Comparison of ENCODE assay signal across 8 cellular contexts in genomic region chr2:184599054-184599874, GRCh38. TPM values are rescaled to one million over a fixed set of nuclear protein-coding genes. Genes with fewer than 3 reads are reported as not detected.
DNase-seq lines count a peak whose midpoint lies in the region; ATAC-seq, FAIRE-seq and TF ChIP-seq lines count a peak whose summit lies in the region.

No MANE protein-coding gene starts in this region.

- peak overlapping the region; percentile 61 for H3K4me3 ChIP-seq in AG10803 (ENCODE audit: low read length)
- peak overlapping the region; percentile 58 to 75 (median 73) for H3K4me3 ChIP-seq in endothelial cell of umbilical vein (replicated peaks in 1 of 3; ENCODE audit: insufficient read depth in 1 of 3, low read depth in 1 of 3, low read length in 3 of 3)
- H3K4me3 ChIP-seq in neural progenitor cell = peak overlapping the region; percentile 68

- H3K27ac ChIP-seq in endothelial cell of umbilical vein (ENCODE audit: insufficient read depth, low read depth, low read length) (no peak overlapping the region), neural progenitor cell (no peak overlapping the region)

- peaks cover 12 to 34% of the 10 kb centered on the region in 2 experiments for H3K27me3 ChIP-seq in endothelial cell of umbilical vein (ENCODE audit: control insufficient read depth in 2 of 2, insufficient read depth in 2 of 2, low read length in 2 of 2)
- H3K27me3 ChIP-seq in neural progenitor cell = peaks cover 80% of the 10 kb centered on the region

- H3K36me3 ChIP-seq in endothelial cell of umbilical vein (ENCODE audit: control insufficient read depth in 2 of 2, extremely low read depth in 1 of 2, insufficient read depth in 2 of 2, low read length in 2 of 2) (no peaks in the 10 kb centered on the region), neural progenitor cell (no peaks in the 10 kb centered on the region)

- POLR2A ChIA-PET in endothelial cell of umbilical vein (lab: Charles Lee) = no interaction called here

- FAIRE-seq in endothelial cell of umbilical vein (lab: Jason Lieb, UNC) = no peak

- no peaks in the 10 kb centered on the region for H3K36me3 Mint-ChIP-seq in neural progenitor cell

- peaks cover 2% of the 10 kb centered on the region for H3K27me3 Mint-ChIP-seq in neural progenitor cell (ENCODE audit: insufficient read depth, low read depth)

- peak overlapping the region; percentile 78 for H3K4me2 ChIP-seq in endothelial cell of umbilical vein (ENCODE audit: insufficient read depth, low read length)
- H3K4me2 ChIP-seq in neural progenitor cell = peak overlapping the region; percentile 94

- no peak overlapping the region for H3K9ac ChIP-seq in endothelial cell of umbilical vein (replicated peaks; ENCODE audit: extremely low read depth, insufficient read depth, low read length)
- H3K9ac ChIP-seq in neural progenitor cell = no peak overlapping the region

- H3K4me3 Mint-ChIP-seq in neural progenitor cell = peak overlapping the region; percentile 92

- intact Hi-C loops in endothelial cell of umbilical vein (cut with micrococcal nuclease) = loop anchor here (10.0 kb wide), 2 partner anchors 254 to 1354 kb away; no protein-coding TSS in a partner anchor

- H4K20me1 ChIP-seq in endothelial cell of umbilical vein (replicated peaks; ENCODE audit: control insufficient read depth, extremely low read depth, insufficient read depth, low read length) (no peaks in the 10 kb centered on the region), neural progenitor cell (ENCODE audit: low read depth) (no peaks in the 10 kb centered on the region)

- H2AFZ ChIP-seq in endothelial cell of umbilical vein (ENCODE audit: low read depth, low read length) (peak overlapping the region; percentile 78), neural progenitor cell (replicated peaks) (peak overlapping the region; percentile 85)

- peaks cover 7% of the 10 kb centered on the region for H3F3A ChIP-seq in neural progenitor cell (ENCODE audit: low read depth)

- no peaks in the 10 kb centered on the region for H3K9me3 Mint-ChIP-seq in neural progenitor cell

- DNase-seq in AG10803 (ENCODE audit: low read depth) (no peak), GM20000 (ENCODE audit: low spot score) (peak; percentile 23), SHP77 treated with DMSO at 0.1 percent for 48 hours (lab: John Stamatoyannopoulos, UW) (peak; percentile 74), endothelial cell of umbilical vein (ENCODE audit: low read depth, low spot score) (peak; percentile 33), neural progenitor cell (ENCODE audit: low spot score) (no peak), OCI-M2 (lab: John Stamatoyannopoulos, UW; ENCODE audit: unreplicated experiment) (no peak)

- H3K9me3 ChIP-seq in endothelial cell of umbilical vein (replicated peaks; ENCODE audit: control insufficient read depth, insufficient read depth, low read length) = no peaks in the 10 kb centered on the region
- no peaks in the 10 kb centered on the region for H3K9me3 ChIP-seq in neural progenitor cell (ENCODE audit: low read depth)

- peak overlapping the region; percentile 76 for H3K27ac Mint-ChIP-seq in neural progenitor cell

- peaks cover 23% of the 10 kb centered on the region for H3K4me1 Mint-ChIP-seq in neural progenitor cell

- H3K79me2 ChIP-seq in endothelial cell of umbilical vein (ENCODE audit: control insufficient read depth, insufficient read depth, low read length) (no peaks in the 10 kb centered on the region), neural progenitor cell (ENCODE audit: low read depth) (no peaks in the 10 kb centered on the region)

- BruUV-seq in endothelial cell of umbilical vein (replicated peaks; lab: Mats Ljungman, UMichigan) = no TSS peak

- TF ChIP-seq CTCF in AG10803 (conservative IDR thresholded peaks at IDR 0.05; ENCODE audit: low read length) (no peak), GM20000 (IDR thresholded peaks at IDR 0.05; ENCODE audit: extremely low read depth, missing control alignments) (no peak), endothelial cell of umbilical vein (IDR thresholded peaks at IDR 0.05; ENCODE audit: extremely low read depth in 1 of 2, insufficient read depth in 1 of 2, low read depth in 1 of 2, low read length in 2 of 2) (no peak), neural progenitor cell (IDR thresholded peaks at IDR 0.05) (no peak)

- no peak for TF ChIP-seq POLR2A in endothelial cell of umbilical vein (IDR thresholded peaks at IDR 0.05; ENCODE audit: low read depth, low read length)

- ATAC-seq in HG03139 (IDR thresholded peaks at IDR 0.05; ENCODE audit: unreplicated experiment) (no peak), GM21447 (IDR thresholded peaks at IDR 0.05; ENCODE audit: unreplicated experiment) (no peak)

- CTCF ChIA-PET in endothelial cell of umbilical vein (lab: Charles Lee) = interaction anchor here (1.2 to 1.9 kb wide), 2 partner anchors 12 to 36 kb away, joined by 3 to 19 read pairs; no protein-coding TSS in a partner anchor

- no peaks in the 10 kb centered on the region for H3K9me1 ChIP-seq in endothelial cell of umbilical vein (replicated peaks; ENCODE audit: control insufficient read depth, extremely low read depth, insufficient read depth, low read length)

- dilution Hi-C loops in endothelial cell of umbilical vein (cut with MboI; ENCODE audit: extremely low pct_ligation_motif_present, low sequenced_read_pairs) = no loop called here

- H3K4me1 ChIP-seq in endothelial cell of umbilical vein (ENCODE audit: control insufficient read depth, extremely low read depth, insufficient read depth, low read length) = peaks cover 12% of the 10 kb centered on the region
- peaks cover 6% of the 10 kb centered on the region for H3K4me1 ChIP-seq in neural progenitor cell

TF ChIP-seq in endothelial cell of umbilical vein, 7 proteins besides CTCF, POLR2A, EP300 and RAD21:
- no peak for TF ChIP-seq POLR2AphosphoS5 (IDR thresholded peaks at IDR 0.05; ENCODE audit: insufficient read depth, low read depth, low read length)
- peak; percentile 58 for TF ChIP-seq EZH2 (IDR thresholded peaks at IDR 0.05; ENCODE audit: borderline replicate concordance, low read depth, low read length, severe bottlenecking)
TF ChIP-seq in endothelial cell of umbilical vein: peak in this region for 1.

RNA-seq across cellular contexts. Expression of gene ZNF804A, which starts 0.9 kb away (rescaled TPM):
- total RNA-seq in endothelial cell of umbilical vein (0.90 TPM in 1 of 2 replicates, not detected in the other), neural progenitor cell (ENCODE audit: low replicate concordance) (0.06 TPM in 1 of 2 replicates, not detected in the other)
- polyA plus RNA-seq in endothelial cell of umbilical vein = 0.21 and 0.22 TPM in 2 replicates
- 0.23 and 0.28 TPM in 2 replicates for polyA plus RNA-seq in endothelial cell of umbilical vein (2011; cell fraction: cytosol; rRNA removed)
- polyA plus RNA-seq in endothelial cell of umbilical vein (2011; cell fraction: nucleus; rRNA removed) = 0.21 and 0.41 TPM in 2 replicates
- 0.22 and 1.2 TPM in 2 replicates for polyA plus RNA-seq in endothelial cell of umbilical vein (2012)
- 0.11 and 0.32 TPM in 2 replicates for polyA minus RNA-seq in endothelial cell of umbilical vein
- polyA minus RNA-seq in endothelial cell of umbilical vein (2011; cell fraction: cytosol; rRNA and poly(A)+ RNA removed) = 0.31 TPM
- polyA minus RNA-seq in endothelial cell of umbilical vein (2011; cell fraction: nucleus; rRNA and poly(A)+ RNA removed) = 0.58 and 0.67 TPM in 2 replicates

Comparison
In these comparisons a context has a peak if more than half of its experiments do, and no peak if none do; other contexts are left out.
1. DNase-seq: peak in GM20000 (single experiment), SHP77 treated with DMSO at 0.1 percent for 48 hours (single experiment) and endothelial cell of umbilical vein (single experiment); none in AG10803 (single experiment), neural progenitor cell (single experiment) and OCI-M2 (single experiment).
2. Peak in every context shown above with its lines, with median percentiles within 50 percentile points of each other: H3K4me3 ChIP-seq.